34 cellular contexts compared by ENCODE assay signal in the genomic region with DNA sequence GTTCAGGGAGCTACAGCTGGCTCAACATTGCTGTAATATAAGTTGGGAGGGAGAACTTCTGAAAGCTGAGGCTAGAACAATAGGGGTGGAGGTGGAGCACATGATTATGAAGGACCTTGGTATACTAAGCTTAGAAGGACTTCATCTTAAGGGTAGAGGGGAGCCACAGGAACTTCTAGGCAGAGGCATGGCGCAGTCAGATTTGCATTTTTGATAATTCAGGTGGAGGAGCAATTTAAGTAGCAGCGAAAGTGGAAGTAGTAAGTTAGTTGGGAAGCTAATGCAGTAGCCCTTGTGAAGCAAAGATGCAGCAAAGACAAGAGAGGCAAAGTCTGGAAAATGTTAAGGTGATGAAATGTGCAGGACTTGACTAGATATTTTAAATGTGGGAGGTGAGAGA.
"Had no signal": no experiment of that assay in that cellular context is flagged by ENCODE, and none has a peak within 500 bp of the region (broad histone marks: within the 10 kb centered on the region; RNA-seq: fewer than 3 reads in every experiment).

No MANE protein-coding gene starts in this region.

- H3K27ac ChIP-seq: ascending aorta, cardiac muscle cell, heart left ventricle, neutrophil, ovary, prostate gland, skin epidermis, thoracic aorta, uterus, VCaP had no signal

- H3K4me3 Mint-ChIP-seq: activated CD4-positive, alpha-beta memory T cell treated with anti-CD3 and anti-CD28 coated beads for 36 hours; activated CD4-positive, alpha-beta T cell treated with anti-CD3 and anti-CD28 coated beads, Interleukin-2, amount 10 ng/mL, durations not matched to agents 24 days and 14 days; activated naive CD4-positive, alpha-beta T cell treated with anti-CD3 and anti-CD28 coated beads, Interleukin-2, amount 10 ng/mL, durations not matched to agents 7 days and 5 days; activated naive CD8-positive, alpha-beta T cell treated with anti-CD3 and anti-CD28 coated beads, Interleukin-2, amount 10 ng/mL, durations not matched to agents 7 days and 5 days; activated T-helper 1 cell treated with anti-CD3 and anti-CD28 coated beads, Interleukin-12 subunit alpha, Interleukin-12 subunit beta, Interleukin-2, Interleukin-4 antibody, amounts not matched to agents 30 ng/mL and 10 ng/mL and 1 ng/mL, durations not matched to agents 14 hours and 24 hours and 36 hours; brain; endodermal cell; immature natural killer cell; memory B cell; nephron; stimulated activated effector memory CD8-positive, alpha-beta T cell treated with anti-CD3 and anti-CD28 coated beads, Interleukin-12 subunit alpha, Interleukin-12 subunit beta, amount 100 ng/mL, for 72 hours; stimulated activated naive CD8-positive, alpha-beta T cell treated with anti-CD3 and anti-CD28 coated beads, Interleukin-15, Interleukin-2, amounts not matched to agents 100 ng/mL and 50 ng/mL, for 24 hours; type B pancreatic cell had no signal

- H3K27me3 ChIP-seq: ascending aorta, ovary, uterus had no signal

- H3K36me3 Mint-ChIP-seq: activated CD4-positive, alpha-beta memory T cell treated with anti-CD3 and anti-CD28 coated beads for 36 hours; activated naive CD4-positive, alpha-beta T cell treated with anti-CD3 and anti-CD28 coated beads, Interleukin-2, amount 10 ng/mL, durations not matched to agents 7 days and 5 days; activated naive CD8-positive, alpha-beta T cell treated with anti-CD3 and anti-CD28 coated beads, Interleukin-2, amount 10 ng/mL, durations not matched to agents 7 days and 5 days; brain; immature natural killer cell; memory B cell had no signal

- H3K4me1 ChIP-seq: prostate gland, uterus had no signal

- H3K36me3 ChIP-seq: ascending aorta, cardiac muscle cell, heart left ventricle, neutrophil, ovary, prostate gland, thoracic aorta, uterus had no signal

- H3K27me3 Mint-ChIP-seq: memory B cell had no signal

- FAIRE-seq: kidney had no signal

- H3K4me1 Mint-ChIP-seq: nephron had no signal

- H3K9me3 Mint-ChIP-seq: activated CD4-positive, alpha-beta memory T cell treated with anti-CD3 and anti-CD28 coated beads for 36 hours; activated CD4-positive, alpha-beta T cell treated with anti-CD3 and anti-CD28 coated beads, Interleukin-2, amount 10 ng/mL, durations not matched to agents 24 days and 14 days; activated naive CD4-positive, alpha-beta T cell treated with anti-CD3 and anti-CD28 coated beads, Interleukin-2, amount 10 ng/mL, durations not matched to agents 7 days and 5 days; activated naive CD8-positive, alpha-beta T cell treated with anti-CD3 and anti-CD28 coated beads, Interleukin-2, amount 10 ng/mL, durations not matched to agents 7 days and 5 days; activated T-helper 1 cell treated with anti-CD3 and anti-CD28 coated beads, Interleukin-12 subunit alpha, Interleukin-12 subunit beta, Interleukin-2, Interleukin-4 antibody, amounts not matched to agents 30 ng/mL and 10 ng/mL and 1 ng/mL, durations not matched to agents 14 hours and 24 hours and 36 hours; brain; endodermal cell; immature natural killer cell; memory B cell; nephron; stimulated activated effector memory CD8-positive, alpha-beta T cell treated with anti-CD3 and anti-CD28 coated beads, Interleukin-12 subunit alpha, Interleukin-12 subunit beta, amount 100 ng/mL, for 72 hours; stimulated activated naive CD8-positive, alpha-beta T cell treated with anti-CD3 and anti-CD28 coated beads, Interleukin-15, Interleukin-2, amounts not matched to agents 100 ng/mL and 50 ng/mL, for 24 hours; type B pancreatic cell had no signal

- H3K4me3 ChIP-seq: ascending aorta, cardiac muscle cell, heart left ventricle, ovary, prostate gland, skin epidermis, thoracic aorta, uterus had no signal

- H3K9me3 ChIP-seq: ascending aorta, heart left ventricle, neutrophil, ovary, prostate gland, thoracic aorta, uterus had no signal

- H3K27ac Mint-ChIP-seq: activated CD4-positive, alpha-beta memory T cell treated with anti-CD3 and anti-CD28 coated beads for 36 hours; activated CD4-positive, alpha-beta T cell treated with anti-CD3 and anti-CD28 coated beads, Interleukin-2, amount 10 ng/mL, durations not matched to agents 24 days and 14 days; activated naive CD4-positive, alpha-beta T cell treated with anti-CD3 and anti-CD28 coated beads, Interleukin-2, amount 10 ng/mL, durations not matched to agents 7 days and 5 days; activated naive CD8-positive, alpha-beta T cell treated with anti-CD3 and anti-CD28 coated beads, Interleukin-2, amount 10 ng/mL, durations not matched to agents 7 days and 5 days; activated T-helper 1 cell treated with anti-CD3 and anti-CD28 coated beads, Interleukin-12 subunit alpha, Interleukin-12 subunit beta, Interleukin-2, Interleukin-4 antibody, amounts not matched to agents 30 ng/mL and 10 ng/mL and 1 ng/mL, durations not matched to agents 14 hours and 24 hours and 36 hours; brain; endodermal cell; immature natural killer cell; memory B cell; nephron; stimulated activated effector memory CD8-positive, alpha-beta T cell treated with anti-CD3 and anti-CD28 coated beads, Interleukin-12 subunit alpha, Interleukin-12 subunit beta, amount 100 ng/mL, for 72 hours; stimulated activated naive CD8-positive, alpha-beta T cell treated with anti-CD3 and anti-CD28 coated beads, Interleukin-15, Interleukin-2, amounts not matched to agents 100 ng/mL and 50 ng/mL, for 24 hours; type B pancreatic cell had no signal

- DNase-seq: activated CD4-positive, alpha-beta memory T cell treated with anti-CD3 and anti-CD28 coated beads for 36 hours; activated CD4-positive, alpha-beta T cell treated with anti-CD3 and anti-CD28 coated beads, Interleukin-2, amount 10 ng/mL, durations not matched to agents 24 days and 14 days; activated CD4-positive, CD25-positive, alpha-beta regulatory T cell treated with anti-CD3 and anti-CD28 coated beads, Interleukin-2, amount 50 U/mL, for 72 hours; activated CD8-positive, alpha-beta memory T cell treated with anti-CD3 and anti-CD28 coated beads, Interleukin-2, amount 50 U/mL, for 4 hours; activated effector memory CD4-positive, alpha-beta T cell treated with anti-CD3 and anti-CD28 coated beads, Interleukin-2, amount 50 U/mL, for 16 hours; activated naive CD4-positive, alpha-beta T cell treated with anti-CD3 and anti-CD28 coated beads, Interleukin-2, amount 10 ng/mL, durations not matched to agents 7 days and 5 days; activated naive CD8-positive, alpha-beta T cell treated with anti-CD3 and anti-CD28 coated beads, Interleukin-2, amount 10 ng/mL, durations not matched to agents 7 days and 5 days; activated T-cell treated with anti-CD3 and anti-CD28 coated beads, Interleukin-2, amount 50 U/mL, for 1 hour; cerebellar nuclear complex; cortex of kidney; endodermal cell; foreskin fibroblast; heart left ventricle; hypothalamus; immature natural killer cell; kidney; ovary; retina; stimulated activated CD4-positive, alpha-beta T cell treated with anti-CD3 and anti-CD28 coated beads, Interleukin-4, amount 100 ng/mL, for 24 hours; uterus had no signal
